8 cellular contexts compared by ENCODE assay signal in genomic region chr18:54260376-54261072, GRCh38. TPM values are rescaled to one million over a fixed set of nuclear protein-coding genes. Genes with fewer than 3 reads are reported as not detected.
DNase-seq lines count a peak whose midpoint lies in the region; ATAC-seq lines count a peak whose summit lies in the region.
"Had no signal": no experiment of that assay in that cellular context is flagged by ENCODE, and none has a peak within 500 bp of the region (broad histone marks: within the 10 kb centered on the region; RNA-seq: fewer than 3 reads in every experiment).

No MANE protein-coding gene starts in this region.

- H4K8ac ChIP-seq in trophoblast cell (ENCODE audit: low read depth, low read length), result no peak overlapping the region

- intact Hi-C loops in activated CD4-positive, alpha-beta memory T cell treated with anti-CD3 and anti-CD28 coated beads for 36 hours (cut with micrococcal nuclease), result loop anchor here (2.0 to 10.0 kb wide), 3 partner anchors 174 to 574 kb away; no protein-coding TSS in a partner anchor

- no peak overlapping the region for H3K23ac ChIP-seq in trophoblast cell (ENCODE audit: low read length)

- no peaks in the 10 kb centered on the region for H3K9me3 ChIP-seq in trophoblast cell (ENCODE audit: insufficient read depth, low read depth, low read length)

- no peaks in the 10 kb centered on the region for H3K9me3 Mint-ChIP-seq in activated CD4-positive, alpha-beta memory T cell treated with anti-CD3 and anti-CD28 coated beads for 36 hours

- peak overlapping the region; percentile 76 for H3K27ac ChIP-seq in trophoblast cell (ENCODE audit: low read depth, low read length)

- no peaks in the 10 kb centered on the region for H3K36me3 Mint-ChIP-seq in activated CD4-positive, alpha-beta memory T cell treated with anti-CD3 and anti-CD28 coated beads for 36 hours

- peak overlapping the region; percentile 37 for H3K18ac ChIP-seq in trophoblast cell (ENCODE audit: low read length)

- DNase-seq in activated CD4-positive, alpha-beta memory T cell treated with anti-CD3 and anti-CD28 coated beads for 36 hours, result peak; percentile 38
- DNase-seq in trophoblast cell (peak; percentile 74 to 92), G401 (ENCODE audit: low spot score) (no peak), NCI-H345 treated with DMSO at 0.1 percent for 48 hours (lab: John Stamatoyannopoulos, UW; ENCODE audit: unreplicated experiment) (no peak)
- no peak for DNase-seq in stimulated activated CD4-positive, alpha-beta T cell treated with anti-CD3 and anti-CD28 coated beads, Interleukin-4, amount 100 ng/mL, for 4 hours

- H3K79me1 ChIP-seq in trophoblast cell (ENCODE audit: low read length), result peaks cover 18% of the 10 kb centered on the region

- no peak overlapping the region for H3K9ac ChIP-seq in trophoblast cell (ENCODE audit: low read length)

- WGBS in trophoblast cell (ENCODE audit: extremely low coverage, insufficient coverage, insufficient read length), result no CpG with 5 or more reads among the region's 11 CpGs

- in situ Hi-C loops in G401 (cut with HindIII; ENCODE audit: low sequenced_read_pairs), result no loop called here

- H3K79me2 ChIP-seq in trophoblast cell (ENCODE audit: control insufficient read depth, insufficient read depth, low read length, poor library complexity), result peaks cover 4% of the 10 kb centered on the region

- H2BK120ac ChIP-seq in trophoblast cell (ENCODE audit: insufficient read depth, low read length, poor library complexity), result peak overlapping the region; percentile 66

- H3K4me1 Mint-ChIP-seq in activated CD4-positive, alpha-beta memory T cell treated with anti-CD3 and anti-CD28 coated beads for 36 hours (ENCODE audit: low read depth), result peaks cover 49% of the 10 kb centered on the region

- H3K27ac Mint-ChIP-seq in activated CD4-positive, alpha-beta memory T cell treated with anti-CD3 and anti-CD28 coated beads for 36 hours, result peak overlapping the region; percentile 76

- no peak overlapping the region for H3K4me3 ChIP-seq in trophoblast cell (ENCODE audit: low read depth, low read length)

- peak overlapping the region; percentile 4 for H3K4me3 Mint-ChIP-seq in activated CD4-positive, alpha-beta memory T cell treated with anti-CD3 and anti-CD28 coated beads for 36 hours

- H4K91ac ChIP-seq in trophoblast cell (ENCODE audit: low read depth, low read length), result peak overlapping the region; percentile 62

- ATAC-seq in GM19023 (IDR thresholded peaks at IDR 0.05; ENCODE audit: unreplicated experiment) (peak; percentile 28), HG02852 (IDR thresholded peaks at IDR 0.05; ENCODE audit: unreplicated experiment) (peak; percentile 19)
- ATAC-seq: Panc1 had no signal

- H3K36me3 ChIP-seq in trophoblast cell (ENCODE audit: control insufficient read depth in 1 of 2, insufficient read depth in 2 of 2, low read length in 2 of 2), result no peaks in the 10 kb centered on the region

- H3K4ac ChIP-seq in trophoblast cell (ENCODE audit: low read depth, low read length), result peak overlapping the region; percentile 36

- POLR2A ChIA-PET in activated CD4-positive, alpha-beta memory T cell treated with anti-CD3 and anti-CD28 coated beads for 36 hours (lab: Charles Lee), result interaction anchor here (0.7 to 2.3 kb wide), 3 partner anchors 9 to 38 kb away, joined by 3 to 8 read pairs (median 7); partner anchors contain the start of gene POLI

- peak overlapping the region; percentile 28 for H3K4me2 ChIP-seq in trophoblast cell (ENCODE audit: low read length)

- no peak overlapping the region for H2AK5ac ChIP-seq in trophoblast cell (ENCODE audit: low read length)

- H3K14ac ChIP-seq in trophoblast cell (ENCODE audit: low read length), result peak overlapping the region; percentile 34

- H3K27me3 Mint-ChIP-seq in activated CD4-positive, alpha-beta memory T cell treated with anti-CD3 and anti-CD28 coated beads for 36 hours, result no peaks in the 10 kb centered on the region

- peaks cover 14 to 19% of the 10 kb centered on the region in 2 experiments for H3K4me1 ChIP-seq in trophoblast cell (ENCODE audit: control insufficient read depth in 1 of 2, insufficient read depth in 2 of 2, low read length in 2 of 2)

- no peak overlapping the region for H4K12ac ChIP-seq in trophoblast cell (ENCODE audit: low read depth, low read length)

- H2AFZ ChIP-seq in trophoblast cell (ENCODE audit: insufficient read depth, low read length, poor library complexity), result no peak overlapping the region

- CTCF ChIA-PET in activated CD4-positive, alpha-beta memory T cell treated with anti-CD3 and anti-CD28 coated beads for 36 hours (lab: Charles Lee), result interaction anchor here (1.0 to 1.2 kb wide), 3 partner anchors 9 to 38 kb away, joined by 3 to 5 read pairs (median 4); no protein-coding TSS in a partner anchor

- peak overlapping the region; percentile 68 for H2BK5ac ChIP-seq in trophoblast cell (ENCODE audit: low read depth, low read length, poor library complexity)

- H3K27me3 ChIP-seq in trophoblast cell (ENCODE audit: insufficient read depth, low read length), result no peaks in the 10 kb centered on the region

- peak overlapping the region; percentile 73 for H2BK12ac ChIP-seq in trophoblast cell (ENCODE audit: low read length)

RNA-seq across cellular contexts. Expression of gene POLI, which starts 8.8 kb away (rescaled TPM):
- total RNA-seq in activated CD4-positive, alpha-beta memory T cell treated with anti-CD3 and anti-CD28 coated beads for 36 hours, result 10 to 100 TPM; 14.2 to 17.0 TPM
- polyA plus RNA-seq in trophoblast cell (2013), result 19.2 and 22.4 TPM in 2 replicates
- total RNA-seq in G401 (2014; rRNA removed; shearing (Covaris generic)), result 16.9 and 34.5 TPM in 2 replicates

RNA-seq across cellular contexts. Expression of gene MBD2, which starts 36.1 kb away (rescaled TPM):
- 100 to 1,000 TPM; 131 to 140 TPM for total RNA-seq in activated CD4-positive, alpha-beta memory T cell treated with anti-CD3 and anti-CD28 coated beads for 36 hours
- polyA plus RNA-seq in trophoblast cell (2013), result 33.1 and 34.2 TPM in 2 replicates
- total RNA-seq in G401 (2014; rRNA removed; shearing (Covaris generic)), result 29.3 and 36.0 TPM in 2 replicates

Comparison
In these comparisons a context has a peak if more than half of its experiments do, and no peak if none do; other contexts are left out.
1. DNase-seq: peak in activated CD4-positive, alpha-beta memory T cell treated with anti-CD3 and anti-CD28 coated beads for 36 hours (single experiment) and trophoblast cell (2 of 2); none in G401 (single experiment), NCI-H345 treated with DMSO at 0.1 percent for 48 hours (single experiment) and stimulated activated CD4-positive, alpha-beta T cell treated with anti-CD3 and anti-CD28 coated beads, Interleukin-4, amount 100 ng/mL, for 4 hours (0 of 2).